In genomic region chrX:141341341-141341740, GRCh38 we compare ENCODE assay signal across 16 cellular contexts.
DNase-seq lines count a peak whose midpoint lies in the region; ATAC-seq, FAIRE-seq and TF ChIP-seq lines count a peak whose summit lies in the region.
"Had no signal": no experiment of that assay in that cellular context is flagged by ENCODE, and none has a peak within 500 bp of the region (broad histone marks: within the 10 kb centered on the region; RNA-seq: fewer than 3 reads in every experiment).

No MANE protein-coding gene starts in this region.

- in situ Hi-C loops in HepG2 (cut with HindIII; ENCODE audit: extremely low pct_ligation_motif_present, low pct_unique_long_range_greater_than_20kb), result no loop called here
- in situ Hi-C loops in astrocyte of the spinal cord (cut with HindIII; ENCODE audit: low sequenced_read_pairs), result no loop called here

- no peak for TF ChIP-seq POLR2A in HepG2 (IDR thresholded peaks at IDR 0.05; ENCODE audit: insufficient read depth in 1 of 2, low read depth in 2 of 2, low read length in 2 of 2)

- no peak for TF ChIP-seq CTCF in liver (IDR thresholded peaks at IDR 0.05; ENCODE audit: low read depth, low read length, missing input control)
- TF ChIP-seq CTCF in HepG2 (CRISPR knock-in tag; IDR thresholded peaks at IDR 0.05), result no peak
- no peak for TF ChIP-seq CTCF in astrocyte of the spinal cord (IDR thresholded peaks at IDR 0.05; ENCODE audit: low read depth, low read length)

- ATAC-seq in HepG2, result no peak
- no peak for ATAC-seq in GM18498 (IDR thresholded peaks at IDR 0.05; ENCODE audit: unreplicated experiment)
- ATAC-seq: activated CD8-positive, alpha-beta memory T cell treated with anti-CD3 and anti-CD28 coated beads, Interleukin-2, amount 10 ng/mL, durations not matched to agents 7 days and 5 days had no signal

- FAIRE-seq in HepG2 (lab: Jason Lieb, UNC), result no peak
- FAIRE-seq: islet of Langerhans had no signal

- no TSS peak for BruUV-seq in HepG2 (replicated peaks; lab: Mats Ljungman, UMichigan)

- no peak for TF ChIP-seq EP300 in HepG2 (IDR thresholded peaks at IDR 0.05; ENCODE audit: low read depth in 2 of 2, low read length in 2 of 2)
- no peak for TF ChIP-seq EP300 in HepG2 (CRISPR knock-in tag; IDR thresholded peaks at IDR 0.05; ENCODE audit: borderline replicate concordance)

- H3K9me3 ChIP-seq in liver (ENCODE audit: control insufficient read depth in 4 of 4, low read length in 3 of 4) (no peaks in the 10 kb centered on the region), HepG2 (ENCODE audit: low read length) (no peaks in the 10 kb centered on the region; the same call in 1 of the 2 replicates)
- H3K9me3 ChIP-seq: stomach had no signal

- H3K4me3 ChIP-seq in liver (ENCODE audit: low read depth in 1 of 3, low read length in 3 of 3), result no peak overlapping the region
- no peak overlapping the region for H3K4me3 ChIP-seq in HepG2 (replicated peaks in 1 of 3; ENCODE audit: insufficient read depth in 1 of 3, low read depth in 2 of 3, low read length in 3 of 3)
- no peak overlapping the region for H3K4me3 ChIP-seq in astrocyte of the spinal cord (ENCODE audit: low read depth, low read length)
- H3K4me3 ChIP-seq: neural progenitor cell, stomach had no signal

- POLR2A ChIA-PET in HepG2 (lab: Yijun Ruan, JAX), result no interaction called here

- no peak overlapping the region for H3K4me2 ChIP-seq in HepG2 (ENCODE audit: low read depth, low read length)
- H3K4me2 ChIP-seq: neural progenitor cell had no signal

- DNase-seq in HepG2 (ENCODE audit: low spot score), result no peak
- peak; percentile 73 for DNase-seq in astrocyte of the spinal cord (ENCODE audit: low read depth, low spot score)
- DNase-seq in hepatic stellate cell (ENCODE audit: low spot score), result peak; percentile 17
- DNase-seq in ureter (ENCODE audit: low spot score), result no peak
- no peak for DNase-seq in activated naive CD4-positive, alpha-beta T cell treated with anti-CD3 and anti-CD28 coated beads, Interleukin-2, amount 50 U/mL, for 16 hours
- no peak for DNase-seq in HPDE6-E6E7 (ENCODE audit: extremely low spot score)
- DNase-seq: activated CD8-positive, alpha-beta memory T cell treated with anti-CD3 and anti-CD28 coated beads, Interleukin-2, amount 10 ng/mL, durations not matched to agents 7 days and 5 days; activated naive CD8-positive, alpha-beta T cell treated with anti-CD3 and anti-CD28 coated beads for 36 hours; GDM1; NCI-H2029 treated with DMSO at 0.1 percent for 48 hours; stimulated activated CD4-positive, alpha-beta T cell treated with anti-CD3 and anti-CD28 coated beads, Interleukin-2, amount 100 ng/mL, for 48 hours; stomach had no signal

- no peaks in the 10 kb centered on the region for H3K79me2 ChIP-seq in HepG2 (ENCODE audit: insufficient read depth, low read length)

- H3K4me1 ChIP-seq in liver (ENCODE audit: control insufficient read depth in 4 of 4, insufficient read depth in 4 of 4, low read length in 3 of 4) (no peaks in the 10 kb centered on the region), HepG2 (ENCODE audit: insufficient read depth, low read length) (no peaks in the 10 kb centered on the region)
- H3K4me1 ChIP-seq: neural progenitor cell, stomach had no signal

- H3K36me3 ChIP-seq in liver (ENCODE audit: control insufficient read depth in 4 of 4, insufficient read depth in 3 of 4, low read depth in 1 of 4, low read length in 3 of 4) (no peaks in the 10 kb centered on the region), HepG2 (replicated peaks in 1 of 2; ENCODE audit: control insufficient read depth in 1 of 2, insufficient read depth in 2 of 2, low read length in 2 of 2) (no peaks in the 10 kb centered on the region)
- H3K36me3 ChIP-seq: neural progenitor cell, stomach had no signal

- TF ChIP-seq RAD21 in liver (IDR thresholded peaks at IDR 0.05) (no peak), HepG2 (CRISPR knock-in tag; IDR thresholded peaks at IDR 0.05) (no peak)

- WGBS in liver, result 23% methylated on average over 5 of the region's 5 CpGs
- 3% methylated on average over 5 of the region's 5 CpGs for WGBS in HepG2 (ENCODE audit: low lambda C conversion rate)

- H4K20me1 ChIP-seq in HepG2 (ENCODE audit: insufficient read depth, low read length), result no peaks in the 10 kb centered on the region

- intact Hi-C loops in HepG2 (cut with micrococcal nuclease; ENCODE audit: unreplicated experiment), result no loop called here

- H3K27me3 ChIP-seq in liver (ENCODE audit: control insufficient read depth in 4 of 4, insufficient read depth in 4 of 4, low read length in 3 of 4), result no peaks in the 10 kb centered on the region
- no peaks in the 10 kb centered on the region for H3K27me3 ChIP-seq in HepG2 (ENCODE audit: control insufficient read depth in 1 of 2, insufficient read depth in 2 of 2, low read length in 2 of 2)
- H3K27me3 ChIP-seq: neural progenitor cell, stomach had no signal

- H3K9ac ChIP-seq in liver (ENCODE audit: low read depth in 1 of 2, low read length in 2 of 2), result no peak overlapping the region
- H3K9ac ChIP-seq in HepG2 (ENCODE audit: insufficient read depth, low read depth, low read length), result no peak overlapping the region
- H3K9ac ChIP-seq: neural progenitor cell had no signal

- CTCF ChIA-PET in HepG2 (lab: Yijun Ruan, JAX; ENCODE audit: low intra/inter-chr PET ratio, low total read pairs), result no interaction called here

- no peak overlapping the region for H2AFZ ChIP-seq in HepG2 (ENCODE audit: low read length)
- H2AFZ ChIP-seq: neural progenitor cell had no signal

- H3K27ac ChIP-seq in liver (ENCODE audit: low read depth in 1 of 2, low read length in 2 of 2) (no peak overlapping the region), HepG2 (ENCODE audit: extremely low read length, insufficient read depth, low read length) (no peak overlapping the region)
- H3K27ac ChIP-seq: neural progenitor cell, stomach had no signal

TF ChIP-seq in liver, 16 proteins besides CTCF, POLR2A, EP300 and RAD21:
- TF ChIP-seq ATF3 (IDR thresholded peaks at IDR 0.05) (no peak), NR2F2 (IDR thresholded peaks at IDR 0.05) (peak; percentile 11), TAF1 (conservative IDR thresholded peaks at IDR 0.05) (no peak)

TF ChIP-seq in HepG2, 621 proteins besides CTCF, POLR2A, EP300 and RAD21 (continues in another document):
- no peak for TF ChIP-seq REST (IDR thresholded peaks at IDR 0.05; ENCODE audit: borderline replicate concordance in 1 of 2, low read depth in 1 of 2, low read length in 2 of 2)
- no peak for TF ChIP-seq TERF1 (CRISPR knock-in tag; IDR thresholded peaks at IDR 0.05)
- TF ChIP-seq MYC (CRISPR knock-in tag; IDR thresholded peaks at IDR 0.05; ENCODE audit: borderline replicate concordance), result no peak
- TF ChIP-seq ZNF616 (CRISPR knock-in tag; IDR thresholded peaks at IDR 0.05; ENCODE audit: low read depth), result no peak
- no peak for TF ChIP-seq MAF1 (CRISPR knock-in tag; IDR thresholded peaks at IDR 0.05; ENCODE audit: borderline replicate concordance)
- TF ChIP-seq KLF12 (CRISPR knock-in tag; IDR thresholded peaks at IDR 0.05; ENCODE audit: borderline replicate concordance), result no peak
- TF ChIP-seq ZNF703 (CRISPR knock-in tag; IDR thresholded peaks at IDR 0.05; ENCODE audit: borderline replicate concordance), result no peak

Comparison
In these comparisons a context has a peak if more than half of its experiments do, and no peak if none do; other contexts are left out.
1. DNase-seq: peak in astrocyte of the spinal cord (single experiment) and hepatic stellate cell (single experiment); none in HepG2 (single experiment), ureter (single experiment), activated naive CD4-positive, alpha-beta T cell treated with anti-CD3 and anti-CD28 coated beads, Interleukin-2, amount 50 U/mL, for 16 hours (single experiment) and HPDE6-E6E7 (single experiment).